ENCODE assay signal across 10 cellular contexts in genomic region chr11:68470304-68470811, GRCh38. TPM values are rescaled to one million over a fixed set of nuclear protein-coding genes. Genes with fewer than 3 reads are reported as not detected.
A peak's percentile ranks its signal among the peaks of the same experiment; 100 is the strongest.
DNase-seq lines count a peak whose midpoint lies in the region; ATAC-seq and TF ChIP-seq lines count a peak whose summit lies in the region.
"Had no signal": no experiment of that assay in that cellular context is flagged by ENCODE, and none has a peak within 500 bp of the region (broad histone marks: within the 10 kb centered on the region; RNA-seq: fewer than 3 reads in every experiment).

No MANE protein-coding gene starts in this region.

- peaks cover 85 to 96% (median 89%) of the 10 kb centered on the region in 11 experiments for H4K20me1 ChIP-seq in BLaER1 treated with 17β-estradiol and CSF1 and Interleukin-3, amounts not matched to agents 10 nM and 100 nM

- ATAC-seq in activated naive CD4-positive, alpha-beta T cell treated with anti-CD3 and anti-CD28 coated beads, Interleukin-2, amount 50 U/mL, for 72 hours = peak in 1 of 2 donors; percentile 3

- peaks cover 0 to 42% of the 10 kb centered on the region in 2 donors for H3K36me3 Mint-ChIP-seq in activated naive CD4-positive, alpha-beta T cell treated with anti-CD3 and anti-CD28 coated beads, Interleukin-2, amount 50 U/mL, for 72 hours

- peaks cover 0 to 61% (median 43%) of the 10 kb centered on the region in 11 experiments; a peak in 20 of 22 replicates for H3K36me3 ChIP-seq in BLaER1 treated with 17β-estradiol and CSF1 and Interleukin-3, amounts not matched to agents 10 nM and 100 nM
- peaks cover 0 to 22% of the 10 kb centered on the region in 2 experiments; a peak in 2 of 3 replicates for H3K36me3 ChIP-seq in HEK293 (ENCODE audit: control insufficient read depth in 2 of 2, insufficient read depth in 1 of 2, low read length in 2 of 2)
- no peaks in the 10 kb centered on the region for H3K36me3 ChIP-seq in adrenal gland (replicated peaks in 1 of 2)

- H3K27ac ChIP-seq in BLaER1 treated with 17β-estradiol and CSF1 and Interleukin-3, amounts not matched to agents 10 nM and 100 nM = peak overlapping the region in 9 of 11 experiments; percentile 73 to 94 (median 83); a peak in 18 of 22 replicates
- H3K27ac ChIP-seq in HEK293 (ENCODE audit: extremely low read depth, low read depth, low read length) = no peak overlapping the region
- H3K27ac ChIP-seq in adrenal gland = peak overlapping the region in 2 of 5 donors; percentile 2
- H3K27ac ChIP-seq: esophagus muscularis mucosa had no signal

- H3K4me3 ChIP-seq in BLaER1 treated with 17β-estradiol and CSF1 and Interleukin-3, amounts not matched to agents 10 nM and 100 nM = peak overlapping the region in 2 of 10 experiments; percentile 18 to 37; a peak in 1 of 20 replicates
- no peak overlapping the region for H3K4me3 ChIP-seq in HEK293 (ENCODE audit: low read depth, low read length)
- H3K4me3 ChIP-seq in adrenal gland = no peak overlapping the region
- H3K4me3 ChIP-seq: esophagus muscularis mucosa had no signal

- H3K9ac ChIP-seq in BLaER1 treated with 17β-estradiol and CSF1 and Interleukin-3, amounts not matched to agents 10 nM and 100 nM = peak overlapping the region in 9 of 11 experiments; percentile 19 to 82 (median 73); a peak in 12 of 22 replicates

- H3K4me1 ChIP-seq in BLaER1 treated with 17β-estradiol and CSF1 and Interleukin-3, amounts not matched to agents 10 nM and 100 nM = peaks cover 79 to 93% (median 88%) of the 10 kb centered on the region in 10 experiments
- H3K4me1 ChIP-seq in HEK293 (ENCODE audit: control insufficient read depth, insufficient read depth, low read length) = peaks cover 15% of the 10 kb centered on the region; the same call in 1 of the 2 replicates
- peaks cover 36 to 80% of the 10 kb centered on the region in 2 donors for H3K4me1 ChIP-seq in adrenal gland (replicated peaks in 1 of 2)

- no peak for TF ChIP-seq POLR2A in adrenal gland (IDR thresholded peaks at IDR 0.05)

- H3K27ac Mint-ChIP-seq in activated naive CD4-positive, alpha-beta T cell treated with anti-CD3 and anti-CD28 coated beads, Interleukin-2, amount 50 U/mL, for 72 hours = peak overlapping the region; percentile 77 to 83

- no peak for DNase-seq in activated naive CD4-positive, alpha-beta T cell treated with anti-CD3 and anti-CD28 coated beads, Interleukin-2, amount 50 U/mL, for 72 hours (ENCODE audit: low spot score in 2 of 2)
- DNase-seq in myocyte (ENCODE audit: low read depth) (peak; percentile 42), NCI-H510A (lab: John Stamatoyannopoulos, UW) (no peak), adrenal gland (no peak), cerebellar cortex (ENCODE audit: low spot score) (no peak)
- no peak for DNase-seq in stimulated activated naive CD4-positive, alpha-beta T cell treated with Interleukin-2 at 50 U/mL for 16 hours (lab: John Stamatoyannopoulos, UW)
- DNase-seq: NCI-H1436 treated with DMSO at 0.1 percent for 48 hours had no signal

- CTCF ChIA-PET in HEK293 (lab: Yijun Ruan, JAX) = no interaction called here

- no peak for TF ChIP-seq CTCF in HEK293 (tag by site-specific recombination; IDR thresholded peaks at IDR 0.05)
- no peak for TF ChIP-seq CTCF in adrenal gland (IDR thresholded peaks at IDR 0.05)

- no peaks in the 10 kb centered on the region for H3K27me3 ChIP-seq in BLaER1 treated with 17β-estradiol and CSF1 and Interleukin-3, amounts not matched to agents 10 nM and 100 nM
- no peaks in the 10 kb centered on the region for H3K27me3 ChIP-seq in adrenal gland
- H3K27me3 ChIP-seq: esophagus muscularis mucosa had no signal

- POLR2A ChIA-PET in HEK293 (lab: Yijun Ruan, JAX) = no interaction called here

- intact Hi-C loops in adrenal gland (cut with DNase I) = no loop called here

- WGBS in adrenal gland, 4 donors = 78 to 92% (median 89%) methylated on average over 4 of the region's 4 CpGs

- H3K9me3 Mint-ChIP-seq in activated naive CD4-positive, alpha-beta T cell treated with anti-CD3 and anti-CD28 coated beads, Interleukin-2, amount 50 U/mL, for 72 hours = no peaks in the 10 kb centered on the region

- H3K4me2 ChIP-seq in BLaER1 treated with 17β-estradiol and CSF1 and Interleukin-3, amounts not matched to agents 10 nM and 100 nM = peak overlapping the region; percentile 83 to 99 (median 93)

- peaks cover 0 to 28% (median 25%) of the 10 kb centered on the region in 11 experiments; a peak in 18 of 22 replicates for H3K9me3 ChIP-seq in BLaER1 treated with 17β-estradiol and CSF1 and Interleukin-3, amounts not matched to agents 10 nM and 100 nM (replicated peaks in 1 of 11)
- H3K9me3 ChIP-seq in HEK293 (ENCODE audit: control insufficient read depth, insufficient read depth, low read depth, low read length) = no peaks in the 10 kb centered on the region
- no peaks in the 10 kb centered on the region for H3K9me3 ChIP-seq in adrenal gland (replicated peaks in 1 of 3)
- H3K9me3 ChIP-seq: esophagus muscularis mucosa had no signal

TF ChIP-seq in HEK293, 187 proteins besides CTCF, POLR2A, EP300 and RAD21:
- TF ChIP-seq KLF7 (tag by site-specific recombination; IDR thresholded peaks at IDR 0.05; ENCODE audit: borderline replicate concordance) (no peak), ZBTB8A (tag by site-specific recombination; IDR thresholded peaks at IDR 0.05) (no peak), ZNF514 (tag by site-specific recombination; IDR thresholded peaks at IDR 0.05) (no peak), EGR2 (tag by site-specific recombination; IDR thresholded peaks at IDR 0.05; ENCODE audit: low read depth) (peak; percentile 79), ZFHX2 (tag by site-specific recombination; conservative IDR thresholded peaks at IDR 0.05) (peak; percentile 70)

RNA-seq across cellular contexts. Expression of gene PPP6R3, which starts 9.8 kb away (rescaled TPM):
- 100 to 1,000 TPM; 118 to 149 TPM for total RNA-seq in activated naive CD4-positive, alpha-beta T cell treated with anti-CD3 and anti-CD28 coated beads, Interleukin-2, amount 50 U/mL, for 72 hours
- total RNA-seq in myocyte (101 and 113 TPM in 2 replicates), adrenal gland (100 to 1,000 TPM in 2 of 8 donors, 10 to 100 TPM in 6; 68.9 to 180 (median 94.0) TPM)
- polyA plus RNA-seq in myocyte (2012) = 27.2 TPM
- 10 to 100 TPM; 40.2 to 65.6 (median 52.9) TPM for polyA plus RNA-seq in adrenal gland
